ENCODE assay signal across 8 cellular contexts in the genomic region with DNA sequence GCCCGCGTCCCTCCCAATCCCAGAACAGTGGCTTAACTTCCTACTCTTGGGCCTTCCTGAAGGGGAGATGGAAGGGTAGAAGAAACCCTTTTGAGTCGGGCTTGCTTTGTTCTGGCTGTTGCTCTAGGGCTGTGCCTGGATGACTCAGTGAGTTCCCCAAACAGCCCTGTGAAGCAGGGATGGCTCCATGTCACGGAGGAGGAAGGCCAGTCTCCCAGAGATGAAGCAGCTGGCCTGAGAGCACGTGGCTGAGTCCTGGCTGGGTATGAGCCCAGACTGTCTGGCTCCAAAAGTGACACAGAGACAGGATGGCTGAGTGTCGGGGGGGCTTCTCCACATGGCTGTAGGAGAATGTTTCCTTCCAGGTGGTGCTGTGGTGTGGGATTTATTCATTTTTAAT. TPM values are rescaled to one million over a fixed set of nuclear protein-coding genes. Genes with fewer than 3 reads are reported as not detected.
DNase-seq lines count a peak whose midpoint lies in the region; ATAC-seq and TF ChIP-seq lines count a peak whose summit lies in the region.

No MANE protein-coding gene starts in this region.

- peaks cover 84% of the 10 kb centered on the region for H3K36me3 Mint-ChIP-seq in activated naive CD8-positive, alpha-beta T cell treated with anti-CD3 and anti-CD28 coated beads, Interleukin-2, amount 50 U/mL, for 24 hours (ENCODE audit: low read depth)

- H3K4me3 ChIP-seq in AG04450 (ENCODE audit: low read depth, low read length) (no peak overlapping the region), sigmoid colon (no peak overlapping the region)

- H3K4me1 Mint-ChIP-seq in activated naive CD8-positive, alpha-beta T cell treated with anti-CD3 and anti-CD28 coated beads, Interleukin-2, amount 50 U/mL, for 24 hours, result peaks cover 79% of the 10 kb centered on the region

- H3K27me3 ChIP-seq in AG04450 (ENCODE audit: control insufficient read depth, insufficient read depth, low read length), result no peaks in the 10 kb centered on the region
- H3K27me3 ChIP-seq in sigmoid colon, result no peaks in the 10 kb centered on the region

- peaks cover 6% of the 10 kb centered on the region for H3K27me3 Mint-ChIP-seq in activated naive CD8-positive, alpha-beta T cell treated with anti-CD3 and anti-CD28 coated beads, Interleukin-2, amount 50 U/mL, for 24 hours

- H3K9me3 ChIP-seq in AG04450 (ENCODE audit: control insufficient read depth, insufficient read depth, low read length) (no peaks in the 10 kb centered on the region), sigmoid colon (no peaks in the 10 kb centered on the region)

- H3K9me3 Mint-ChIP-seq in activated naive CD8-positive, alpha-beta T cell treated with anti-CD3 and anti-CD28 coated beads, Interleukin-2, amount 50 U/mL, for 24 hours, result no peaks in the 10 kb centered on the region

- peak overlapping the region; percentile 86 for H3K4me3 Mint-ChIP-seq in activated naive CD8-positive, alpha-beta T cell treated with anti-CD3 and anti-CD28 coated beads, Interleukin-2, amount 50 U/mL, for 24 hours

- peaks cover 0 to 25% (median 23%) of the 10 kb centered on the region in 4 donors for H3K4me1 ChIP-seq in sigmoid colon

- CTCF ChIA-PET in AG04450 (lab: Charles Lee), result interaction anchor here (1.0 kb wide), 1 partner anchor 37 kb away, joined by 5 read pairs; no protein-coding TSS in a partner anchor

- TF ChIP-seq EP300 in sigmoid colon (IDR thresholded peaks at IDR 0.05), result peak in 2 of 4 donors; percentile 76 to 82

- H3K27ac Mint-ChIP-seq in activated naive CD8-positive, alpha-beta T cell treated with anti-CD3 and anti-CD28 coated beads, Interleukin-2, amount 50 U/mL, for 24 hours, result peak overlapping the region; percentile 95

- intact Hi-C loops in left ventricle myocardium superior (cut with micrococcal nuclease), result no loop called here
- intact Hi-C loops in sigmoid colon (cut with DNase I), result no loop called here

- no peak for DNase-seq in AG04450 (ENCODE audit: low read depth, low spot score)
- peak; percentile 96 for DNase-seq in M059J (ENCODE audit: low read depth)
- no peak for DNase-seq in activated naive CD8-positive, alpha-beta T cell treated with anti-CD3 and anti-CD28 coated beads, Interleukin-2, amount 50 U/mL, for 24 hours
- peak; percentile 85 for DNase-seq in left ventricle myocardium superior
- peak; percentile 96 for DNase-seq in sigmoid colon
- no peak for DNase-seq in mesenteric fat pad (ENCODE audit: low spot score)
- DNase-seq in NCI-H774 (lab: John Stamatoyannopoulos, UW), result no peak

- POLR2A ChIA-PET in AG04450 (lab: Yijun Ruan, JAX), result interaction anchor here (1.0 to 1.8 kb wide), 3 partner anchors 9 to 37 kb away, joined by 3 to 12 read pairs (median 3); a partner anchor contains a TSS

- no peak for TF ChIP-seq POLR2A in sigmoid colon (IDR thresholded peaks at IDR 0.05)

- H3K36me3 ChIP-seq in sigmoid colon, result no peaks in the 10 kb centered on the region

- WGBS in sigmoid colon, 2 donors, result 74 to 80% methylated on average over 6 of the region's 6 CpGs

- peak overlapping the region; percentile 92 for H3K27ac ChIP-seq in AG04450 (ENCODE audit: low read depth, low read length)
- peak overlapping the region; percentile 78 to 87 (median 84) for H3K27ac ChIP-seq in sigmoid colon

- no peak for ATAC-seq in activated naive CD8-positive, alpha-beta T cell treated with anti-CD3 and anti-CD28 coated beads, Interleukin-2, amount 50 U/mL, for 24 hours
- peak; percentile 98 for ATAC-seq in left ventricle myocardium superior
- ATAC-seq in HG02981 (IDR thresholded peaks at IDR 0.05; ENCODE audit: unreplicated experiment), result no peak

- TF ChIP-seq CTCF in AG04450 (IDR thresholded peaks at IDR 0.05; ENCODE audit: low read depth, low read length) (no peak), sigmoid colon (IDR thresholded peaks at IDR 0.05) (no peak)

RNA-seq across cellular contexts. Expression of a gene that starts 4.6 kb away (rescaled TPM):
- polyA plus RNA-seq in AG04450 (2011; rRNA removed), result 1.6 TPM in 2 replicates
- 1.6 and 2.0 TPM in 2 replicates for polyA minus RNA-seq in AG04450 (2011; rRNA and poly(A)+ RNA removed)
- total RNA-seq in M059J (2014; rRNA removed; shearing (Covaris generic)), result 3.3 and 7.7 TPM in 2 replicates
- 10.8 TPM for total RNA-seq in left ventricle myocardium superior
- total RNA-seq in sigmoid colon, result 1 to 10 TPM; 3.1 to 4.3 (median 3.6) TPM
- 1 to 10 TPM; 1.6 to 6.9 (median 1.8) TPM for polyA plus RNA-seq in sigmoid colon
- 4.1 TPM for total RNA-seq in mesenteric fat pad

RNA-seq across cellular contexts. Expression of a gene that starts 10.0 kb away (rescaled TPM):
- polyA plus RNA-seq in AG04450 (2011; rRNA removed) (414 and 422 TPM in 2 replicates), sigmoid colon (100 to 1,000 TPM; 231 to 457 (median 332) TPM)
- 125 and 133 TPM in 2 replicates for polyA minus RNA-seq in AG04450 (2011; rRNA and poly(A)+ RNA removed)
- 276 and 290 TPM in 2 replicates for total RNA-seq in M059J (2014; rRNA removed; shearing (Covaris generic))
- total RNA-seq in left ventricle myocardium superior (130 TPM), sigmoid colon (100 to 1,000 TPM in 3 of 4 donors, 10 to 100 TPM in 1; 68.7 to 118 (median 105) TPM), mesenteric fat pad (95.1 TPM)

Comparison
In these comparisons a context has a peak if more than half of its experiments do, and no peak if none do; other contexts are left out.
1. DNase-seq: peak in M059J (single experiment), left ventricle myocardium superior (single experiment) and sigmoid colon (single experiment); none in AG04450 (single experiment), activated naive CD8-positive, alpha-beta T cell treated with anti-CD3 and anti-CD28 coated beads, Interleukin-2, amount 50 U/mL, for 24 hours (single experiment), mesenteric fat pad (single experiment) and NCI-H774 (single experiment).